Comparison of ENCODE assay signal across 1 cellular context in genomic region chr7:2587713-2588112, GRCh38.
TF ChIP-seq lines count a peak whose summit lies in the region.

No MANE protein-coding gene starts in this region.

TF ChIP-seq in H1, 55 proteins besides CTCF, POLR2A, EP300 and RAD21:
- TF ChIP-seq BRCA1 (IDR thresholded peaks at IDR 0.05; ENCODE audit: low read depth, low read length) (no peak), E2F6 (IDR thresholded peaks at IDR 0.05) (no peak), SIX5 (IDR thresholded peaks at IDR 0.05; ENCODE audit: low read depth, low read length) (no peak), MAX (IDR thresholded peaks at IDR 0.05) (no peak), CBX8 (IDR thresholded peaks at IDR 0.05; ENCODE audit: borderline replicate concordance, low read depth, low read length) (no peak), KDM4A (IDR thresholded peaks at IDR 0.05; ENCODE audit: low read depth, low read length, severe bottlenecking) (no peak), FOSL1 (IDR thresholded peaks at IDR 0.05; ENCODE audit: insufficient read depth, low read depth, low read length) (no peak), SAP30 (IDR thresholded peaks at IDR 0.05; ENCODE audit: insufficient read depth, insufficient replicate concordance, low read length) (no peak), CHD1 (IDR thresholded peaks at IDR 0.05; ENCODE audit: low read depth, low read length) (no peak), ATF3 (IDR thresholded peaks at IDR 0.05; ENCODE audit: insufficient read depth, low read depth, low read length) (no peak), HDAC6 (IDR thresholded peaks at IDR 0.05; ENCODE audit: low read depth, low read length) (no peak), GABPA (IDR thresholded peaks at IDR 0.05; ENCODE audit: borderline replicate concordance, insufficient read depth, low read length) (no peak), ASH2L (IDR thresholded peaks at IDR 0.05; ENCODE audit: low read length) (no peak), NANOG (IDR thresholded peaks at IDR 0.05; ENCODE audit: insufficient read depth, low read depth, low read length, poor library complexity, severe bottlenecking) (no peak), CHD2 (IDR thresholded peaks at IDR 0.05; ENCODE audit: low read length) (no peak), PHF8 (conservative IDR thresholded peaks at IDR 0.05; ENCODE audit: low read depth, low read length) (no peak), TAF7 (optimal IDR thresholded peaks at IDR 0.05; ENCODE audit: borderline replicate concordance, low read depth, low read length) (no peak), NRF1 (IDR thresholded peaks at IDR 0.05; ENCODE audit: low read depth, low read length) (no peak), SP4 (IDR thresholded peaks at IDR 0.05; ENCODE audit: low read length) (no peak), TAF1 (IDR thresholded peaks at IDR 0.05; ENCODE audit: low read depth, low read length) (no peak)
